In genomic region chr19:18001837-18002345, GRCh38 we compare ENCODE assay signal across 8 cellular contexts. TPM values are rescaled to one million over a fixed set of nuclear protein-coding genes. Genes with fewer than 3 reads are reported as not detected.
DNase-seq lines count a peak whose midpoint lies in the region; ATAC-seq and TF ChIP-seq lines count a peak whose summit lies in the region.

No MANE protein-coding gene starts in this region.

- no peaks in the 10 kb centered on the region for H3K27me3 ChIP-seq in breast epithelium
- no peaks in the 10 kb centered on the region for H3K27me3 ChIP-seq in mucosa of rectum (ENCODE audit: control insufficient read depth in 2 of 2, insufficient read depth in 2 of 2, low read length in 2 of 2)

- H3K27ac ChIP-seq in 22Rv1 = peak overlapping the region; percentile 85
- H3K27ac ChIP-seq in breast epithelium = peak overlapping the region; percentile 90
- peak overlapping the region; percentile 89 to 96 for H3K27ac ChIP-seq in mucosa of rectum (ENCODE audit: low read depth in 2 of 2, low read length in 2 of 2)

- H3K4me3 ChIP-seq in breast epithelium (peak overlapping the region; percentile 77 to 83 (median 80)), mucosa of rectum (ENCODE audit: low read length in 2 of 2) (peak overlapping the region; percentile 77 to 78)

- intact Hi-C loops in breast epithelium (cut with DNase I; ENCODE audit: low total_unique reads) = no loop called here
- intact Hi-C loops in posterior vena cava (cut with DNase I) = no loop called here

- H3K9me3 ChIP-seq in breast epithelium = no peaks in the 10 kb centered on the region
- H3K9me3 ChIP-seq in mucosa of rectum (ENCODE audit: control insufficient read depth in 2 of 2, low read length in 2 of 2) = no peaks in the 10 kb centered on the region

- no peaks in the 10 kb centered on the region for H3K4me1 ChIP-seq in breast epithelium
- H3K4me1 ChIP-seq in mucosa of rectum (ENCODE audit: control insufficient read depth in 2 of 2, insufficient read depth in 2 of 2, low read length in 2 of 2) = peaks cover 9 to 22% of the 10 kb centered on the region in 2 donors

- TF ChIP-seq POLR2A in breast epithelium (IDR thresholded peaks at IDR 0.05) = no peak

- H3K36me3 ChIP-seq in breast epithelium (no peaks in the 10 kb centered on the region), mucosa of rectum (ENCODE audit: control insufficient read depth in 2 of 2, insufficient read depth in 2 of 2, low read length in 2 of 2) (no peaks in the 10 kb centered on the region)

- TF ChIP-seq CTCF in 22Rv1 (IDR thresholded peaks at IDR 0.05) (no peak), breast epithelium (IDR thresholded peaks at IDR 0.05) (no peak)

- peak; percentile 3 for ATAC-seq in HG02610 (IDR thresholded peaks at IDR 0.05; ENCODE audit: unreplicated experiment)
- ATAC-seq in GM19455 (IDR thresholded peaks at IDR 0.05; ENCODE audit: unreplicated experiment) = no peak

- peak overlapping the region; percentile 84 to 96 for H3K9ac ChIP-seq in mucosa of rectum (ENCODE audit: low read depth in 1 of 2, low read length in 2 of 2)

- DNase-seq in breast epithelium (ENCODE audit: low spot score in 2 of 2) = no peak
- no peak for DNase-seq in posterior vena cava (ENCODE audit: low spot score)
- no peak for DNase-seq in NCI-H748 (lab: John Stamatoyannopoulos, UW; ENCODE audit: unreplicated experiment)
- no peak for DNase-seq in iPS-NIHi11 (ENCODE audit: low spot score)

RNA-seq across cellular contexts. Expression of gene ARRDC2, which starts 6.1 kb away (rescaled TPM):
- 10 to 100 TPM; 49.4 to 89.3 (median 53.4) TPM for total RNA-seq in breast epithelium
- 10 to 100 TPM; 21.0 to 25.2 TPM for total RNA-seq in posterior vena cava

RNA-seq across cellular contexts. Expression of gene KCNN1, which starts 35.0 kb away (rescaled TPM):
- total RNA-seq in breast epithelium (under 1 TPM in 2 of 3 donors, not detected in 1; 0.33 to 0.59 TPM), posterior vena cava (under 1 TPM in 1 of 2 donors, not detected in 1; 0.33 TPM)
